1 cellular context compared by ENCODE assay signal in the genomic region with DNA sequence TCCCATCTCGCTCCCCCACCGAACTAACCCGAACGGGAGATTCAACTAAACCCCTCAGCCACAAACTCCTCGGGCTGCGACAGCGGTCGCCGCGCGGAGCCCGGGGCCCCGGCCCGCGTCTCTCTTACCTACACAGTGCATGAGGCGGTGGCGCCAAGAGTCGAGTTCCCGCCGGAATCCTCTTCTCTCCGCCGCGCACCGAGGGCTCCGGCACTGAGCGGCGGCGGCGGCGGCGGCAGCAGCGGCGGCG.
TF ChIP-seq lines count a peak whose summit lies in the region.

No MANE protein-coding gene starts in this region.

TF ChIP-seq in GM12878, 131 proteins besides CTCF, POLR2A, EP300 and RAD21 (continued from another document):
- TF ChIP-seq, protein P1, sequence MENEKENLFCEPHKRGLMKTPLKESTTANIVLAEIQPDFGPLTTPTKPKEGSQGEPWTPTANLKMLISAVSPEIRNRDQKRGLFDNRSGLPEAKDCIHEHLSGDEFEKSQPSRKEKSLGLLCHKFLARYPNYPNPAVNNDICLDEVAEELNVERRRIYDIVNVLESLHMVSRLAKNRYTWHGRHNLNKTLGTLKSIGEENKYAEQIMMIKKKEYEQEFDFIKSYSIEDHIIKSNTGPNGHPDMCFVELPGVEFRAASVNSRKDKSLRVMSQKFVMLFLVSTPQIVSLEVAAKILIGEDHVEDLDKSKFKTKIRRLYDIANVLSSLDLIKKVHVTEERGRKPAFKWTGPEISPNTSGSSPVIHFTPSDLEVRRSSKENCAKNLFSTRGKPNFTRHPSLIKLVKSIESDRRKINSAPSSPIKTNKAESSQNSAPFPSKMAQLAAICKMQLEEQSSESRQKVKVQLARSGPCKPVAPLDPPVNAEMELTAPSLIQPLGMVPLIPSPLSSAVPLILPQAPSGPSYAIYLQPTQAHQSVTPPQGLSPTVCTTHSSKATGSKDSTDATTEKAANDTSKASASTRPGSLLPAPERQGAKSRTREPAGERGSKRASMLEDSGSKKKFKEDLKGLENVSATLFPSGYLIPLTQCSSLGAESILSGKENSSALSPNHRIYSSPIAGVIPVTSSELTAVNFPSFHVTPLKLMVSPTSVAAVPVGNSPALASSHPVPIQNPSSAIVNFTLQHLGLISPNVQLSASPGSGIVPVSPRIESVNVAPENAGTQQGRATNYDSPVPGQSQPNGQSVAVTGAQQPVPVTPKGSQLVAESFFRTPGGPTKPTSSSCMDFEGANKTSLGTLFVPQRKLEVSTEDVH (IDR thresholded peaks at IDR 0.05; ENCODE audit: low read depth, partially characterized antibody): no peak
- TF ChIP-seq TCF12 (IDR thresholded peaks at IDR 0.05; ENCODE audit: low read depth, low read length) (no peak), NBN (IDR thresholded peaks at IDR 0.05) (no peak), BHLHE40 (IDR thresholded peaks at IDR 0.05; ENCODE audit: borderline replicate concordance in 1 of 2, low read depth in 2 of 2, low read length in 1 of 2) (no peak)
